Comparison of ENCODE assay signal across 1 cellular context in the genomic region with DNA sequence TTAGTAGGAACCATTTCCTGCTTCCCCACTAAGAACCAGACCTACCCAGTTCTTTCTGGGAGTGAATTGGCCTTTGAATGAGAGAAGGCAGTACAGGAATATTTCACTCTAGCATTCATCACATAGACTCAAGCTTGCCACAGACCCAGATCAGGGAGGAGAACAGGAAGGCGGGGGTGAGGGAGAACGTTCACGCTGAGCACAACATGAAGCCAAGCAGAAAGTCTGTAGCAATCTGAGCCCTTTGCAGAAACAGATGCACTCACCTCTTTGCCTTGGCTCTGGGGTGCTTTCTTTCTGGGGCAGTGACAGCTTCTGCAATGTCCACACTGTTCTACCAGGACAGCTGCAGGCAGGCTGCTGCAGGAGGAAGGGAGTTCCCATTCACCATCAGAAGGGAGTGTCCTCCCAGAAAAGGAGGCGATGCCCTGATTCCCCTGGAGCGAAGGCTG.
TF ChIP-seq lines count a peak whose summit lies in the region.

No MANE protein-coding gene starts in this region.

TF ChIP-seq in IMR-90, 13 proteins besides CTCF, POLR2A, EP300 and RAD21 (continued from another document):
- no peak for TF ChIP-seq MAFK (IDR thresholded peaks at IDR 0.05; ENCODE audit: low read depth, low read length)
- no peak for TF ChIP-seq CHD1 (IDR thresholded peaks at IDR 0.05; ENCODE audit: low read depth, low read length)
- TF ChIP-seq, protein P1, sequence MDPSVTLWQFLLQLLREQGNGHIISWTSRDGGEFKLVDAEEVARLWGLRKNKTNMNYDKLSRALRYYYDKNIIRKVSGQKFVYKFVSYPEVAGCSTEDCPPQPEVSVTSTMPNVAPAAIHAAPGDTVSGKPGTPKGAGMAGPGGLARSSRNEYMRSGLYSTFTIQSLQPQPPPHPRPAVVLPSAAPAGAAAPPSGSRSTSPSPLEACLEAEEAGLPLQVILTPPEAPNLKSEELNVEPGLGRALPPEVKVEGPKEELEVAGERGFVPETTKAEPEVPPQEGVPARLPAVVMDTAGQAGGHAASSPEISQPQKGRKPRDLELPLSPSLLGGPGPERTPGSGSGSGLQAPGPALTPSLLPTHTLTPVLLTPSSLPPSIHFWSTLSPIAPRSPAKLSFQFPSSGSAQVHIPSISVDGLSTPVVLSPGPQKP (IDR thresholded peaks at IDR 0.05; ENCODE audit: borderline replicate concordance, low read depth, low read length): no peak
- TF ChIP-seq BHLHE40 (IDR thresholded peaks at IDR 0.05; ENCODE audit: low read depth, low read length): no peak
- TF ChIP-seq RCOR1 (IDR thresholded peaks at IDR 0.05; ENCODE audit: insufficient replicate concordance, low read length): no peak
- TF ChIP-seq MXI1 (IDR thresholded peaks at IDR 0.05; ENCODE audit: borderline replicate concordance, low read depth, low read length): no peak
- no peak for TF ChIP-seq RFX5 (IDR thresholded peaks at IDR 0.05; ENCODE audit: low read depth, low read length)
